Comparison of ENCODE assay signal across 15 cellular contexts in the genomic region with DNA sequence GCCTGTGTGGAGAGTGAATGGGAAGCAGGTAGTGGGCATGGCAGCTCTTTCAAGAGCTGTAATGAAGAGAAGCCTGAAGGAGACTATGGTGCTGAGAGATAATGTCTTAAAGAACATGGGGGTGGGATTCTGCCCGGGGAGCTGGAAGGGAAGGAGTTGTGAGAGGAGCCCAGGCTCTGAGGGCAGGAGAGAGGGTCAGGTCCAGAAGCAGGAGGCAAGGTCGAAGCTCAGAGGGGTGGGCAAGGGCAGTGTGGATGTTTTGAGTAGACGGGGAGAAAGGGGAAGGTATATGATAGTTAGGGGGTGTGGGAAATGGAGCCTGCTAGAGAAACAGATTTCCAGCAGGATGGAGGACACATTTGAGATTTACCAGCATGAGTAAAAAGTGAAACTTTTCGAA. TPM values are rescaled to one million over a fixed set of nuclear protein-coding genes. Genes with fewer than 3 reads are reported as not detected.
DNase-seq lines count a peak whose midpoint lies in the region; ATAC-seq and TF ChIP-seq lines count a peak whose summit lies in the region.
"Had no signal": no experiment of that assay in that cellular context is flagged by ENCODE, and none has a peak within 500 bp of the region (broad histone marks: within the 10 kb centered on the region; RNA-seq: fewer than 3 reads in every experiment).

No MANE protein-coding gene starts in this region.

- no peak overlapping the region for H3K4me3 ChIP-seq in left ventricle myocardium inferior

- intact Hi-C loops in Right ventricle myocardium superior (cut with DNase I): no loop called here
- intact Hi-C loops in left ventricle myocardium inferior (cut with micrococcal nuclease): no loop called here

- DNase-seq in Right ventricle myocardium superior: peak; percentile 20
- no peak for DNase-seq in left ventricle myocardium inferior
- DNase-seq in T-helper 17 cell: no peak
- DNase-seq in immature natural killer cell: no peak
- no peak for DNase-seq in SHP77 (lab: John Stamatoyannopoulos, UW)
- no peak for DNase-seq in SW480 (ENCODE audit: low spot score)
- DNase-seq: activated gamma-delta T cell, cerebellar nuclear complex, GF-D8, NCI-H446, retina, RPMI8226 had no signal

- H3K27me3 Mint-ChIP-seq in T-helper 17 cell (no peaks in the 10 kb centered on the region), immature natural killer cell (ENCODE audit: low read depth in 3 of 3) (peaks cover 0 to 8% (median 0%) of the 10 kb centered on the region in 3 donors)
- no peaks in the 10 kb centered on the region for H3K27me3 Mint-ChIP-seq in stimulated activated memory B cell treated with anti-CD40 and anti-IgM and Interleukin-4, amounts not matched to agents 10 μg/mL and 1 μg/mL and 100 μg/mL, for 72 hours

- H3K9me3 Mint-ChIP-seq in immature natural killer cell: no peaks in the 10 kb centered on the region
- no peaks in the 10 kb centered on the region for H3K9me3 Mint-ChIP-seq in stimulated activated memory B cell treated with anti-CD40 and anti-IgM and Interleukin-4, amounts not matched to agents 10 μg/mL and 1 μg/mL and 100 μg/mL, for 72 hours

- H3K36me3 Mint-ChIP-seq in T-helper 17 cell (ENCODE audit: low read depth): peaks cover 6% of the 10 kb centered on the region
- peaks cover 0 to 7% (median 6%) of the 10 kb centered on the region in 3 donors for H3K36me3 Mint-ChIP-seq in immature natural killer cell
- H3K36me3 Mint-ChIP-seq in stimulated activated memory B cell treated with anti-CD40 and anti-IgM and Interleukin-4, amounts not matched to agents 10 μg/mL and 1 μg/mL and 100 μg/mL, for 72 hours: peaks cover 17% of the 10 kb centered on the region

- H3K4me3 Mint-ChIP-seq in T-helper 17 cell (peak overlapping the region; percentile 95), immature natural killer cell (peak overlapping the region; percentile 2 to 95 (median 83))
- H3K4me3 Mint-ChIP-seq in stimulated activated memory B cell treated with anti-CD40 and anti-IgM and Interleukin-4, amounts not matched to agents 10 μg/mL and 1 μg/mL and 100 μg/mL, for 72 hours: no peak overlapping the region

- H3K27me3 ChIP-seq in left ventricle myocardium inferior (ENCODE audit: low read depth): no peaks in the 10 kb centered on the region

- H3K27ac ChIP-seq in left ventricle myocardium inferior (replicated peaks): no peak overlapping the region

- H3K4me1 Mint-ChIP-seq in T-helper 17 cell: peaks cover 33% of the 10 kb centered on the region
- peaks cover 46 to 52% of the 10 kb centered on the region in 2 donors for H3K4me1 Mint-ChIP-seq in immature natural killer cell
- peaks cover 55% of the 10 kb centered on the region for H3K4me1 Mint-ChIP-seq in stimulated activated memory B cell treated with anti-CD40 and anti-IgM and Interleukin-4, amounts not matched to agents 10 μg/mL and 1 μg/mL and 100 μg/mL, for 72 hours

- no peak for TF ChIP-seq CTCF in left ventricle myocardium inferior (IDR thresholded peaks at IDR 0.05; ENCODE audit: borderline replicate concordance)

- peaks cover 95% of the 10 kb centered on the region for H3K4me1 ChIP-seq in left ventricle myocardium inferior

- H3K9me3 ChIP-seq in left ventricle myocardium inferior (replicated peaks) (no peaks in the 10 kb centered on the region), T-helper 17 cell (ENCODE audit: control insufficient read depth, low read length, poor library complexity, severe bottlenecking) (no peaks in the 10 kb centered on the region)
- H3K9me3 ChIP-seq: HAP-1 had no signal

- H3K36me3 ChIP-seq in left ventricle myocardium inferior: peaks cover 33% of the 10 kb centered on the region

- ATAC-seq in Right ventricle myocardium superior (ENCODE audit: poor library complexity) (no peak), T-helper 17 cell (no peak), GM19397 (IDR thresholded peaks at IDR 0.05; ENCODE audit: unreplicated experiment) (no peak)
- ATAC-seq in stimulated activated memory B cell treated with anti-CD40 and anti-IgM and Interleukin-4, amounts not matched to agents 10 μg/mL and 1 μg/mL and 100 μg/mL, for 72 hours: no peak

- H3K27ac Mint-ChIP-seq in T-helper 17 cell (peak overlapping the region; percentile 96), immature natural killer cell (peak overlapping the region in 5 of 6 donors; percentile 8 to 95 (median 47))
- peak overlapping the region; percentile 94 for H3K27ac Mint-ChIP-seq in stimulated activated memory B cell treated with anti-CD40 and anti-IgM and Interleukin-4, amounts not matched to agents 10 μg/mL and 1 μg/mL and 100 μg/mL, for 72 hours

RNA-seq across cellular contexts. Expression of a gene that starts 2.1 kb away (rescaled TPM):
- total RNA-seq in Right ventricle myocardium superior (49.7 TPM), left ventricle myocardium inferior (31.2 TPM), T-helper 17 cell (10 to 100 TPM; 64.2 to 82.9 TPM)
- 10 to 100 TPM in 2 of 3 donors, 1 to 10 TPM in 1; 9.7 to 22.5 (median 11.6) TPM for polyA plus RNA-seq in immature natural killer cell

RNA-seq across cellular contexts. Expression of a gene that starts 20.4 kb away (rescaled TPM):
- total RNA-seq in Right ventricle myocardium superior: 89.5 TPM
- 80.1 TPM for total RNA-seq in left ventricle myocardium inferior
- total RNA-seq in T-helper 17 cell: 100 to 1,000 TPM; 111 to 130 TPM
- polyA plus RNA-seq in immature natural killer cell: 10 to 100 TPM; 46.5 to 51.4 (median 49.9) TPM

RNA-seq across cellular contexts. Expression of a gene that starts 28.5 kb away (rescaled TPM):
- 11.5 TPM for total RNA-seq in Right ventricle myocardium superior
- total RNA-seq in left ventricle myocardium inferior: 19.3 TPM
- 10 to 100 TPM; 12.5 to 12.8 TPM for total RNA-seq in T-helper 17 cell
- 10 to 100 TPM; 13.7 to 27.4 (median 27.4) TPM for polyA plus RNA-seq in immature natural killer cell

RNA-seq across cellular contexts. Expression of a gene that starts 30.9 kb away (rescaled TPM):
- total RNA-seq in Right ventricle myocardium superior (5.6 TPM), left ventricle myocardium inferior (4.0 TPM), T-helper 17 cell (10 to 100 TPM; 34.6 to 42.6 TPM)
- 10 to 100 TPM in 1 of 3 donors, 1 to 10 TPM in 2; 5.6 to 12.4 (median 7.3) TPM for polyA plus RNA-seq in immature natural killer cell

RNA-seq across cellular contexts. Expression of a gene that starts 36.6 kb away (rescaled TPM):
- total RNA-seq in Right ventricle myocardium superior: 2.0 TPM
- total RNA-seq in left ventricle myocardium inferior: 1.3 TPM
- total RNA-seq in T-helper 17 cell: 10 to 100 TPM in 1 of 2 donors, 1 to 10 TPM in 1; 5.4 to 14.4 TPM
- 1 to 10 TPM in 1 of 3 donors, under 1 TPM in 1, not detected in 1; 0.89 to 1.6 TPM for polyA plus RNA-seq in immature natural killer cell
